ENCODE assay signal across 16 cellular contexts in the genomic region with DNA sequence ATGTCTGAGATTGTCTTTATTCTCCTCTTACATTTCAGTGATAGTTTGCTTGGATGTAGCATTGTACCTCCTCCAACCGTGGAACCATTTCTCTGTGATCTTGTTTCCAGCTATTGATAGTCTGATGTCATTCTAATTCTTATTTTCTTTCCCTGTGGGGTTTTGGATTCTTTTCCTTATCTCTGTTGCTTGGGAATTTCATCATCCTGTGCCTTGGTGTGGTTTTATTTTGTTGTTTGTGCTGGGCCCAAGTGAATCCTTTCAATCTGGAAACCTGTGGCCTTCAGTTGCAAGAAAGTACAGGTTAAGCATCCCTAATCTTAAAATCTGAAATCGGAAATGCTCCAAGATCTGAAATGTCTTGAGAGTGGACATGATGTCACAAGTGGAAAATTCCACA. TPM values are rescaled to one million over a fixed set of nuclear protein-coding genes. Genes with fewer than 3 reads are reported as not detected.
DNase-seq lines count a peak whose midpoint lies in the region; ATAC-seq and TF ChIP-seq lines count a peak whose summit lies in the region.
"Had no signal": no experiment of that assay in that cellular context is flagged by ENCODE, and none has a peak within 500 bp of the region (broad histone marks: within the 10 kb centered on the region; RNA-seq: fewer than 3 reads in every experiment).

No MANE protein-coding gene starts in this region.

- CTCF ChIA-PET in HCT116 (lab: Charles Lee), result no interaction called here

- H3K36me3 Mint-ChIP-seq in endothelial cell (ENCODE audit: low read depth, unreplicated experiment), result no peaks in the 10 kb centered on the region
- H3K36me3 Mint-ChIP-seq: CD14-positive monocyte; CD8-positive, alpha-beta T cell had no signal

- H3K27me3 ChIP-seq in HCT116 (ENCODE audit: insufficient read depth, low read length), result no peaks in the 10 kb centered on the region
- no peaks in the 10 kb centered on the region for H3K27me3 ChIP-seq in adipocyte (replicated peaks; ENCODE audit: control insufficient read depth, insufficient read depth, low read length)

- H3K27me3 Mint-ChIP-seq in endothelial cell (ENCODE audit: unreplicated experiment), result peaks cover 1% of the 10 kb centered on the region

- TF ChIP-seq RAD21 in HCT116 (IDR thresholded peaks at IDR 0.05; ENCODE audit: low read depth), result no peak

- ATAC-seq in HCT116 (no peak), GM18858 (IDR thresholded peaks at IDR 0.05; ENCODE audit: unreplicated experiment) (no peak)
- ATAC-seq: CD8-positive, alpha-beta T cell had no signal

- no peak overlapping the region for H2AFZ ChIP-seq in HCT116 (ENCODE audit: low read depth, low read length, poor library complexity, severe bottlenecking)
- H2AFZ ChIP-seq: GM23248 had no signal

- H3K9ac ChIP-seq in HCT116 (ENCODE audit: low read length), result no peak overlapping the region
- no peak overlapping the region for H3K9ac ChIP-seq in adipocyte (ENCODE audit: low read length)
- H3K9ac ChIP-seq: BLaER1, GM23248 had no signal

- H3K4me3 ChIP-seq in HCT116 (replicated peaks in 1 of 2; ENCODE audit: low read depth in 1 of 2, low read length in 2 of 2), result no peak overlapping the region
- no peak overlapping the region for H3K4me3 ChIP-seq in adipocyte (ENCODE audit: low read length)
- H3K4me3 ChIP-seq: BLaER1, GM23248 had no signal

- H3K4me3 Mint-ChIP-seq in endothelial cell (ENCODE audit: unreplicated experiment), result no peak overlapping the region
- H3K4me3 Mint-ChIP-seq: CD14-positive monocyte; CD8-positive, alpha-beta T cell had no signal

- H3K4me2 ChIP-seq in HCT116 (ENCODE audit: low read length), result no peak overlapping the region
- H3K4me2 ChIP-seq: BLaER1 had no signal

- no peak overlapping the region for H3K27ac ChIP-seq in HCT116 (ENCODE audit: low read depth, low read length)
- H3K27ac ChIP-seq: BLaER1, GM23248 had no signal

- H3K27ac Mint-ChIP-seq in endothelial cell (ENCODE audit: unreplicated experiment), result peak overlapping the region; percentile 91
- H3K27ac Mint-ChIP-seq: CD8-positive, alpha-beta T cell had no signal

- RAD21 ChIA-PET in HCT116 (lab: Charles Lee; ENCODE audit: low non-redundant PET in 1 of 2, low total read pairs in 2 of 2, uncharacterized antibody in 2 of 2, unreplicated experiment in 2 of 2), result no interaction called here

- no peaks in the 10 kb centered on the region for H3K79me2 ChIP-seq in HCT116 (ENCODE audit: insufficient read depth, low read length)

- intact Hi-C loops in HCT116 (cut with micrococcal nuclease), result no loop called here
- intact Hi-C loops in cardiac septum (cut with DNase I), result no loop called here

- H3K9me3 ChIP-seq in HCT116 (ENCODE audit: control insufficient read depth in 1 of 2, insufficient read depth in 1 of 2, low read depth in 1 of 2, low read length in 2 of 2) (no peaks in the 10 kb centered on the region), adipocyte (ENCODE audit: control insufficient read depth, low read length) (no peaks in the 10 kb centered on the region)
- H3K9me3 ChIP-seq: BLaER1 had no signal

- no peaks in the 10 kb centered on the region for H3K9me3 Mint-ChIP-seq in endothelial cell (ENCODE audit: unreplicated experiment)
- H3K9me3 Mint-ChIP-seq: CD8-positive, alpha-beta T cell had no signal

- no TSS peak for BruUV-seq in HCT116 (replicated peaks; lab: Mats Ljungman, UMichigan)

- H3K4me1 ChIP-seq in HCT116 (ENCODE audit: control insufficient read depth in 1 of 2, insufficient read depth in 2 of 2, low read length in 2 of 2) (peaks cover 0 to 11% of the 10 kb centered on the region in 2 experiments; a peak in 1 of 4 replicates), adipocyte (ENCODE audit: control insufficient read depth, insufficient read depth, low read length) (peaks cover 29% of the 10 kb centered on the region)

- DNase-seq in HCT116 (ENCODE audit: low read depth, low spot score), result no peak
- DNase-seq in adipocyte (ENCODE audit: low read depth), result peak; percentile 24
- no peak for DNase-seq in endothelial cell (ENCODE audit: low spot score)
- no peak for DNase-seq in activated effector memory CD4-positive, alpha-beta T cell treated with Interleukin-2 at 50 U/mL for 16 hours
- DNase-seq in cardiac septum (ENCODE audit: low spot score), result no peak
- no peak for DNase-seq in activated naive CD4-positive, alpha-beta T cell treated with Interleukin-2 at 50 U/mL for 16 hours
- DNase-seq: 8988T; CD8-positive, alpha-beta T cell; DMS 273 treated with DMSO at 0.1 percent for 48 hours; DMS53; DND-41; GM23248; HCEC 1CT had no signal

- POLR2A ChIA-PET in HCT116 (lab: Charles Lee), result no interaction called here

- H3K4me1 Mint-ChIP-seq in endothelial cell (ENCODE audit: unreplicated experiment), result peaks cover 16% of the 10 kb centered on the region
- H3K4me1 Mint-ChIP-seq: CD14-positive monocyte had no signal

- no peaks in the 10 kb centered on the region for H3K9me2 ChIP-seq in HCT116 (ENCODE audit: insufficient read depth)

- no peak for TF ChIP-seq POLR2A in HCT116 (IDR thresholded peaks at IDR 0.05; ENCODE audit: borderline replicate concordance, extremely low read depth, insufficient read depth, insufficient read length)

- no peak for TF ChIP-seq CTCF in HCT116 (IDR thresholded peaks at IDR 0.05 in 2 of 3, conservative IDR thresholded peaks at IDR 0.05 in 1 of 3; ENCODE audit: borderline replicate concordance in 1 of 3, insufficient read depth in 1 of 3, low read depth in 2 of 3, low read length in 2 of 3)
- no peak for TF ChIP-seq CTCF in endothelial cell (IDR thresholded peaks at IDR 0.05; ENCODE audit: unreplicated experiment)

- H3K36me3 ChIP-seq in HCT116 (ENCODE audit: control insufficient read depth in 1 of 2, insufficient read depth in 2 of 2, low read length in 2 of 2) (no peaks in the 10 kb centered on the region), adipocyte (ENCODE audit: control insufficient read depth, insufficient read depth, low read length, severe bottlenecking) (no peaks in the 10 kb centered on the region)
- H3K36me3 ChIP-seq: BLaER1 had no signal

- no peaks in the 10 kb centered on the region for H4K20me1 ChIP-seq in HCT116 (ENCODE audit: insufficient read depth)
- H4K20me1 ChIP-seq: BLaER1 had no signal

TF ChIP-seq in HCT116, 20 proteins besides CTCF, POLR2A, EP300 and RAD21:
- no peak for TF ChIP-seq SRF (IDR thresholded peaks at IDR 0.05; ENCODE audit: low read depth)
- 0 out of 2 replicates have a peak, but pooled peaks have one; percentile 35 for TF ChIP-seq CEBPB (IDR thresholded peaks at IDR 0.05; ENCODE audit: low read depth)

RNA-seq across cellular contexts. Expression of gene MSX1, which starts 22.0 kb away (rescaled TPM):
- total RNA-seq in HCT116 (2021; ENCODE audit: unreplicated experiment), result 59.9 TPM
- 36.3 and 38.1 TPM in 2 replicates for polyA plus RNA-seq in HCT116 (2012)
- total RNA-seq in endothelial cell (ENCODE audit: unreplicated experiment), result 17.4 TPM
- total RNA-seq in cardiac septum, result 5.0 TPM
- total RNA-seq: CD8-positive, alpha-beta T cell had no signal
- polyA plus RNA-seq: CD14-positive monocyte had no signal
